ENCODE assay signal across 8 cellular contexts in the genomic region with DNA sequence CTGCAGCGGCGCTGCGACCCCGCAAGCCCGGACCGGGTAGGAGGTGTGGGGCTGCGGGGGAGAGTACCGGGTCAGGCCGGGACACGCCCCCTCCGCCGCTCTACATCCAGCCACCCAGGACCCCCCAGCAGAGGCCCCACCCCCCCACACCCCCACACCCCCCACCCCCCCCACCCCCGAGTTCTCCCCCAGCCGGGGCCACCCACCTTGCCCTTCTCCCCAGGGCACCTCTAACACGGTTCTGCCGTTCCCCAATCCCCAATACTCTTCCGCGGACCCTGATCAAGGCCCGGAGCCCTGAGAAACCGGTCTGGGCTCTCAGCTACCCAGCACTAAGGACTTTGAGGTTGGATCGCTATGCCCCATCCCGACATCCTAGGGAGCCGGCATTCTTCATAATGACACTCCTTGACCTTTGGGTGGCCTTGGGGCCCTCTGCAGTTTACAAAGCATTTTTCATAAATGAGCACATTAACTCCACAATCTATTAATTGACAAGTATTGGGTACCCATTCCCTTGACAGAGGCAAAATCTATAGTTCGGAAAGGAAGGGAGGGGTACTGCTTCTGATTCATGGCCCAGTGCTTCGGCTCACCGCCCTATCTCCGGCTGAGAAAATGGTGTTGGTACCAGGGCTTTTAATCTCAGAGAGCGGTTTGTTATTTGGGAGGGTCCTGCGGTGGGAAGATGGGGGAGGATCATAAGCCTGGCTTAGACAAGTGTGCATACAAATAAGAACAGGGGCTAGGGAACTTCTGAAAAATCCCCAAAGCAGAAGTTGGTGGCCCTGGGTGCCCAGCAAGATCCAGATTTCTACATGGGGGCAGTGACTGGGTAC. TPM values are rescaled to one million over a fixed set of nuclear protein-coding genes. Genes with fewer than 3 reads are reported as not detected.
DNase-seq lines count a peak whose midpoint lies in the region; ATAC-seq and TF ChIP-seq lines count a peak whose summit lies in the region.

No MANE protein-coding gene starts in this region.

- 31% methylated on average over 29 of the region's 29 CpGs for WGBS in right cardiac atrium

- CTCF ChIA-PET in HEK293T (lab: Yijun Ruan, JAX): interaction anchor here (0.9 to 2.6 kb wide), 3 partner anchors 12 to 19 kb away, joined by 3 to 9 read pairs (median 4); no protein-coding TSS in a partner anchor

- intact Hi-C loops in right cardiac atrium (cut with DNase I): loop anchor here in 1 of 4 donors (10.0 kb wide), 1 partner anchor 58 kb away; no protein-coding TSS in a partner anchor

- DNase-seq in NCI-H82 (lab: John Stamatoyannopoulos, UW): peak; percentile 52
- DNase-seq in NCI-H82 treated with DMSO at 0.1 percent for 48 hours (lab: John Stamatoyannopoulos, UW; ENCODE audit: unreplicated experiment): no peak
- DNase-seq in right cardiac atrium: no peak
- DNase-seq in HEK293T (ENCODE audit: extremely low spot score): no peak
- DNase-seq in dermis blood vessel endothelial cell: no peak

- no peaks in the 10 kb centered on the region for H3K27me3 ChIP-seq in right cardiac atrium (ENCODE audit: control insufficient read depth, insufficient read depth)
- H3K27me3 ChIP-seq in stomach smooth muscle (ENCODE audit: control insufficient read depth in 1 of 2, insufficient read depth in 2 of 2, low read length in 2 of 2): no peaks in the 10 kb centered on the region

- peak overlapping the region in 1 of 2 donors; percentile 38 for H3K9ac ChIP-seq in stomach smooth muscle (ENCODE audit: low read length in 2 of 2)

- H3K9me3 ChIP-seq in right cardiac atrium (ENCODE audit: control insufficient read depth, low read length) (no peaks in the 10 kb centered on the region), stomach smooth muscle (ENCODE audit: control insufficient read depth in 2 of 2, low read length in 2 of 2) (no peaks in the 10 kb centered on the region)

- ATAC-seq in right cardiac atrium: peak in 1 of 2 donors; percentile 1
- ATAC-seq in GM19035 (IDR thresholded peaks at IDR 0.05; ENCODE audit: unreplicated experiment): no peak

- H3K4me1 ChIP-seq in right cardiac atrium (ENCODE audit: control insufficient read depth, insufficient read depth, low read length): peaks cover 9% of the 10 kb centered on the region
- H3K4me1 ChIP-seq in stomach smooth muscle (ENCODE audit: control insufficient read depth, insufficient read depth, low read length): peaks cover 41% of the 10 kb centered on the region

- H3K27ac ChIP-seq in VCaP (peak overlapping the region; percentile 93), right cardiac atrium (ENCODE audit: low read length) (no peak overlapping the region), stomach smooth muscle (ENCODE audit: low read length) (peak overlapping the region; percentile 41)

- TF ChIP-seq CTCF in VCaP (conservative IDR thresholded peaks at IDR 0.05): no peak

- peaks cover 0 to 2% of the 10 kb centered on the region in 2 donors for H3K36me3 ChIP-seq in stomach smooth muscle (ENCODE audit: control insufficient read depth in 2 of 2, insufficient read depth in 2 of 2, low read length in 2 of 2)

- POLR2A ChIA-PET in HEK293T (lab: Yijun Ruan, JAX): interaction anchor here (1.2 to 1.3 kb wide), 2 partner anchors 10 to 63 kb away, joined by 3 to 5 read pairs; partner anchors contain the start of gene RBM28

- peak overlapping the region; percentile 85 for H3K4me3 ChIP-seq in right cardiac atrium (ENCODE audit: low read length)
- H3K4me3 ChIP-seq in stomach smooth muscle (ENCODE audit: low read length in 2 of 2): peak overlapping the region in 1 of 2 donors; percentile 44

TF ChIP-seq in HEK293T, 16 proteins besides CTCF, POLR2A, EP300 and RAD21:
- TF ChIP-seq ELF4 (IDR thresholded peaks at IDR 0.05) (no peak), HDGF (IDR thresholded peaks at IDR 0.05; ENCODE audit: borderline replicate concordance) (no peak), ARNT (IDR thresholded peaks at IDR 0.05) (no peak), TARDBP (IDR thresholded peaks at IDR 0.05) (no peak), FOXM1 (IDR thresholded peaks at IDR 0.05; ENCODE audit: borderline replicate concordance) (no peak), FOXK2 (IDR thresholded peaks at IDR 0.05) (no peak), L3MBTL2 (conservative IDR thresholded peaks at IDR 0.05) (no peak), SUZ12 (IDR thresholded peaks at IDR 0.05) (no peak), NFRKB (IDR thresholded peaks at IDR 0.05) (no peak), LEF1 (IDR thresholded peaks at IDR 0.05; ENCODE audit: borderline replicate concordance) (no peak), SP1 (IDR thresholded peaks at IDR 0.05) (no peak)
- TF ChIP-seq, protein P1, sequence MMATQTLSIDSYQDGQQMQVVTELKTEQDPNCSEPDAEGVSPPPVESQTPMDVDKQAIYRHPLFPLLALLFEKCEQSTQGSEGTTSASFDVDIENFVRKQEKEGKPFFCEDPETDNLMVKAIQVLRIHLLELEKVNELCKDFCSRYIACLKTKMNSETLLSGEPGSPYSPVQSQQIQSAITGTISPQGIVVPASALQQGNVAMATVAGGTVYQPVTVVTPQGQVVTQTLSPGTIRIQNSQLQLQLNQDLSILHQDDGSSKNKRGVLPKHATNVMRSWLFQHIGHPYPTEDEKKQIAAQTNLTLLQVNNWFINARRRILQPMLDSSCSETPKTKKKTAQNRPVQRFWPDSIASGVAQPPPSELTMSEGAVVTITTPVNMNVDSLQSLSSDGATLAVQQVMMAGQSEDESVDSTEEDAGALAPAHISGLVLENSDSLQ (IDR thresholded peaks at IDR 0.05): no peak

RNA-seq across cellular contexts. Expression of gene IMPDH1, which starts 3.4 kb away (rescaled TPM):
- total RNA-seq in right cardiac atrium (10 to 100 TPM; 13.9 to 22.2 (median 16.2) TPM), dermis blood vessel endothelial cell (59.6 and 107 TPM in 2 replicates)
- polyA plus RNA-seq in right cardiac atrium: 13.8 TPM

RNA-seq across cellular contexts. Expression of gene PRRT4, which starts 44.9 kb away (rescaled TPM):
- total RNA-seq in right cardiac atrium: 1 to 10 TPM in 1 of 4 donors, under 1 TPM in 3; 0.34 to 1.0 (median 0.69) TPM
- polyA plus RNA-seq in right cardiac atrium: 1.1 TPM
- not detected in 2 replicates for total RNA-seq in dermis blood vessel endothelial cell

RNA-seq across cellular contexts. Expression of gene HILPDA, which starts 49.3 kb away (rescaled TPM):
- total RNA-seq in right cardiac atrium: 10 to 100 TPM in 1 of 4 donors, 1 to 10 TPM in 3; 6.2 to 10.6 (median 6.6) TPM
- polyA plus RNA-seq in right cardiac atrium: 8.3 TPM
- 9.3 and 10.9 TPM in 2 replicates for total RNA-seq in dermis blood vessel endothelial cell
